In the genomic region with DNA sequence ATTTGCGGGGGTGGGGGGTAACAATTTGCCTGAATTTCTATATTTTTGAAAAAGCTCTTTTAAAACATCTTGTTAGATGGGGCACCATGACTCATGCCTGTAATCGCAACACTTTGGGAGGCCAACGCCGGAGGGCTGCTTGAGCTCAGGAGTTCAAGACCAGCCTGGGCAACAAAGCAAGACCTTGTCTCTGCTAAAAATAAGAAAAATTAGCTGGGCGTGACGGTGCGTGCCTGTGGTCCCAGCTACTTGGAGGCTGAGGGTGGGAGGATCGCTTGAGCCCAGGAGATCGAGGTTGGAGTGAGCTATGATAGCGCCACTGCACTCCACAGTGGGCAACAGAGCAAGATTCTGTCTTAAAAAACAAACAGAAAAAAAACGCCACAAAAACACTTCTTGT, we compare ENCODE assay signal across 26 cellular contexts.
"Had no signal": no experiment of that assay in that cellular context is flagged by ENCODE, and none has a peak within 500 bp of the region (broad histone marks: within the 10 kb centered on the region; RNA-seq: fewer than 3 reads in every experiment).

No MANE protein-coding gene starts in this region.

- H3K4me3 ChIP-seq: colonic mucosa, gastrocnemius medialis, lung, psoas muscle, sigmoid colon, spleen, suprapubic skin, transverse colon, vagina had no signal

- H3K9me3 ChIP-seq: colonic mucosa, gastrocnemius medialis, psoas muscle, sigmoid colon, spleen, suprapubic skin, transverse colon, vagina had no signal

- H3K27me3 ChIP-seq: colonic mucosa, gastrocnemius medialis, sigmoid colon, spleen, suprapubic skin, transverse colon, vagina had no signal

- H3K27ac Mint-ChIP-seq: dendritic cell treated with granulocyte-macrophage colony-stimulating factor and Interleukin-4, amounts not matched to agents 40 ng/mL and 50 ng/mL, for 4 days; endodermal cell; stimulated activated naive B cell treated with anti-CD40 and anti-IgM and Interleukin-4, amounts not matched to agents 10 μg/mL and 1 μg/mL and 100 μg/mL, for 72 hours; stimulated activated naive CD8-positive, alpha-beta T cell treated with anti-CD3 and anti-CD28 coated beads, Interleukin-15, Interleukin-2, amounts not matched to agents 100 ng/mL and 50 ng/mL, for 24 hours had no signal

- DNase-seq: colonic mucosa; effector CD8-positive, alpha-beta T cell; endodermal cell; foreskin fibroblast; gastrocnemius medialis; head of caudate nucleus; kidney; midbrain; naive thymus-derived CD8-positive, alpha-beta T cell; nephron progenitor cell; nucleus accumbens; psoas muscle; right cardiac atrium; sigmoid colon; spleen; stimulated activated CD4-positive, alpha-beta T cell treated with anti-CD3 and anti-CD28 coated beads, Interleukin-4, amount 100 ng/mL, for 4 hours; stimulated activated naive B cell treated with anti-CD40 and anti-IgM and Interleukin-4, amounts not matched to agents 10 μg/mL and 1 μg/mL and 100 μg/mL, for 72 hours; transverse colon had no signal

- ATAC-seq: esophagus mucosa; gastrocnemius medialis; left lobe of liver; naive thymus-derived CD8-positive, alpha-beta T cell; psoas muscle; right cardiac atrium; stimulated activated naive B cell treated with anti-CD40 and anti-IgM and Interleukin-4, amounts not matched to agents 10 μg/mL and 1 μg/mL and 100 μg/mL, for 72 hours had no signal

- H3K4me3 Mint-ChIP-seq: dendritic cell treated with granulocyte-macrophage colony-stimulating factor and Interleukin-4, amounts not matched to agents 40 ng/mL and 50 ng/mL, for 4 days; endodermal cell; naive thymus-derived CD8-positive, alpha-beta T cell; nephron progenitor cell; stimulated activated naive B cell treated with anti-CD40 and anti-IgM and Interleukin-4, amounts not matched to agents 10 μg/mL and 1 μg/mL and 100 μg/mL, for 72 hours; stimulated activated naive CD8-positive, alpha-beta T cell treated with anti-CD3 and anti-CD28 coated beads, Interleukin-15, Interleukin-2, amounts not matched to agents 100 ng/mL and 50 ng/mL, for 24 hours had no signal

- H3K36me3 ChIP-seq: colonic mucosa, gastrocnemius medialis, suprapubic skin, vagina had no signal

- H3K4me1 ChIP-seq: colonic mucosa, gastrocnemius medialis, psoas muscle, sigmoid colon, suprapubic skin, transverse colon, vagina had no signal

- H3K9me3 Mint-ChIP-seq: dendritic cell treated with granulocyte-macrophage colony-stimulating factor and Interleukin-4, amounts not matched to agents 40 ng/mL and 50 ng/mL, for 4 days; endodermal cell; naive thymus-derived CD8-positive, alpha-beta T cell; stimulated activated naive B cell treated with anti-CD40 and anti-IgM and Interleukin-4, amounts not matched to agents 10 μg/mL and 1 μg/mL and 100 μg/mL, for 72 hours; stimulated activated naive CD8-positive, alpha-beta T cell treated with anti-CD3 and anti-CD28 coated beads, Interleukin-15, Interleukin-2, amounts not matched to agents 100 ng/mL and 50 ng/mL, for 24 hours had no signal

- H3K27me3 Mint-ChIP-seq: dendritic cell treated with granulocyte-macrophage colony-stimulating factor and Interleukin-4, amounts not matched to agents 40 ng/mL and 50 ng/mL, for 4 days; naive thymus-derived CD8-positive, alpha-beta T cell; stimulated activated naive B cell treated with anti-CD40 and anti-IgM and Interleukin-4, amounts not matched to agents 10 μg/mL and 1 μg/mL and 100 μg/mL, for 72 hours; stimulated activated naive CD8-positive, alpha-beta T cell treated with anti-CD3 and anti-CD28 coated beads, Interleukin-15, Interleukin-2, amounts not matched to agents 100 ng/mL and 50 ng/mL, for 24 hours had no signal

- H3K27ac ChIP-seq: colonic mucosa, epithelial cell of prostate, gastrocnemius medialis, psoas muscle, sigmoid colon, suprapubic skin, transverse colon, vagina had no signal
